In the genomic region with DNA sequence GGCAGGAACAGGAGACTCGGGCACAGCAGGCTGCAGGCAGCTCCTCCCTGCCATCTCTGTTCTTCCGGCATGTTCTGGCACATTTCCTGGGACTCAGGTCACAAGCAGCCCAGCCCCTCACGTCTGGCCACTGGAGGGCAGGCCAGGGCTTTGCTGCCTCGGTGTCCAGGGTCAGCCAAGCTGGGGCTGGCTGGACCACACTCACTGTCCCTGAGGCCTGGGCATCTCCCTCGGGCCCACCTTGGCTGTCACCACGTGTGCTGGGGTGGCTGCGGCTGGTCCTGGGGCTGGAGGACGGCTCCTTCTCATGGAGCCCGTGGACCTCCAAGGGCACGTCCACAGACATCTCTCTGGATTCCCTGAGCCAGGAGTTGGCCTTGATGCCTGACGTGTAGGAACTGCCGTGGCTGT, we compare ENCODE assay signal across 8 cellular contexts. TPM values are rescaled to one million over a fixed set of nuclear protein-coding genes. Genes with fewer than 3 reads are reported as not detected.
DNase-seq lines count a peak whose midpoint lies in the region.

No MANE protein-coding gene starts in this region.

- no peak overlapping the region for H3K4me3 Mint-ChIP-seq in activated T-cell treated with anti-CD3 and anti-CD28 coated beads, Interleukin-2, amount 50 U/mL, for 24 hours

- H3K9me3 Mint-ChIP-seq in activated T-cell treated with anti-CD3 and anti-CD28 coated beads, Interleukin-2, amount 50 U/mL, for 24 hours = no peaks in the 10 kb centered on the region

- intact Hi-C loops in posterior cingulate gyrus (cut with DNase I) = loop anchor here (5.0 kb wide), 1 partner anchor 72 kb away; no protein-coding TSS in a partner anchor

- peak; percentile 55 for DNase-seq in G401 (ENCODE audit: low spot score)
- peak; percentile 58 for DNase-seq in RKO (ENCODE audit: low spot score)
- DNase-seq in globus pallidus (ENCODE audit: low spot score) = peak; percentile 76
- peak in 8 of 10 donors; percentile 51 to 95 (median 68) for DNase-seq in posterior cingulate gyrus
- no peak for DNase-seq in GF-D8 (lab: John Stamatoyannopoulos, UW)
- no peak for DNase-seq in NCI-H2171 (lab: John Stamatoyannopoulos, UW)
- no peak for DNase-seq in NCI-H1694 (lab: John Stamatoyannopoulos, UW)
- no peak for DNase-seq in activated T-cell treated with anti-CD3 and anti-CD28 coated beads, Interleukin-2, amount 50 U/mL, for 24 hours

- H3K27ac Mint-ChIP-seq in activated T-cell treated with anti-CD3 and anti-CD28 coated beads, Interleukin-2, amount 50 U/mL, for 24 hours = no peak overlapping the region

- in situ Hi-C loops in G401 (cut with HindIII; ENCODE audit: low sequenced_read_pairs) = no loop called here

- H3K4me1 Mint-ChIP-seq in activated T-cell treated with anti-CD3 and anti-CD28 coated beads, Interleukin-2, amount 50 U/mL, for 24 hours (ENCODE audit: low read depth) = no peaks in the 10 kb centered on the region

- H3K27me3 Mint-ChIP-seq in activated T-cell treated with anti-CD3 and anti-CD28 coated beads, Interleukin-2, amount 50 U/mL, for 24 hours = no peaks in the 10 kb centered on the region

- H3K36me3 Mint-ChIP-seq in activated T-cell treated with anti-CD3 and anti-CD28 coated beads, Interleukin-2, amount 50 U/mL, for 24 hours (ENCODE audit: low read depth) = no peaks in the 10 kb centered on the region

RNA-seq across cellular contexts. Expression of a gene that starts 18.5 kb away (rescaled TPM):
- not detected in 2 replicates for total RNA-seq in G401 (2014; rRNA removed; shearing (Covaris generic))

Comparison
In these comparisons a context has a peak if more than half of its experiments do, and no peak if none do; other contexts are left out.
1. DNase-seq: peak in G401 (single experiment), RKO (single experiment), globus pallidus (single experiment) and posterior cingulate gyrus (8 of 10); none in GF-D8 (single experiment), NCI-H2171 (single experiment), NCI-H1694 (single experiment) and activated T-cell treated with anti-CD3 and anti-CD28 coated beads, Interleukin-2, amount 50 U/mL, for 24 hours (single experiment).